Comparison of ENCODE assay signal across 26 cellular contexts in the genomic region with DNA sequence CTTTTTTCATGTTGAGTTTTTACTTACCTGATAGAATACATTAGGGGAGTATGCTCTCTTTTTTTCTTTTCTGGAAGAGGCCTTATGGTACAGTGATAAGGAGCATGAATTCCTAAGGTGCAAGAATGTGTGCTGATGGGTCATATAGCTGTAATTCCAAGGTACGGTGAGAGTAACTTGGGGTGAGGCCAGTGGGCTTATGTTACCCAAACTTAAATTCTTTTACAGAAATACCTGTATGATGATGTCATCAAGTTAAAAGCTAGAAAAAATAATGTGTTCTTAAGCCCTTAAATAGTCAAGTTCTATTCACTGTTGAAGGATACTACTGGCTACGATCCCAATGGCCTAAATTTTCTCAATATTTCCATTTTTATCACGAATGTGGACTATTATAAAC.
"Had no signal": no experiment of that assay in that cellular context is flagged by ENCODE, and none has a peak within 500 bp of the region (broad histone marks: within the 10 kb centered on the region; RNA-seq: fewer than 3 reads in every experiment).

No MANE protein-coding gene starts in this region.

- H3K4me2 ChIP-seq: smooth muscle cell had no signal

- H3K4me1 ChIP-seq: breast epithelium, colonic mucosa, esophagus squamous epithelium, heart right ventricle, lower lobe of right lung, testis, uterus had no signal

- H3K27me3 ChIP-seq: breast epithelium, colonic mucosa, esophagus squamous epithelium, heart right ventricle, ovary, testis, uterus had no signal

- ATAC-seq: activated CD8-positive, alpha-beta T cell treated with anti-CD3 and anti-CD28 coated beads, Interleukin-2, amount 10 ng/mL, durations not matched to agents 7 days and 5 days; heart right ventricle; lower lobe of right lung; natural killer cell; sciatic nerve; stimulated activated naive B cell treated with anti-CD40 and anti-IgM and Interleukin-4, amounts not matched to agents 10 μg/mL and 1 μg/mL and 100 μg/mL, for 72 hours; T-cell had no signal

- H3K4me3 ChIP-seq: breast epithelium, colonic mucosa, esophagus squamous epithelium, heart right ventricle, lower lobe of right lung, ovary, smooth muscle cell, testis, uterus had no signal

- H3K36me3 ChIP-seq: breast epithelium, colonic mucosa, esophagus squamous epithelium, heart right ventricle, lower lobe of right lung, ovary, uterus, WERI-Rb-1 had no signal

- H3K9me3 ChIP-seq: breast epithelium, colonic mucosa, esophagus squamous epithelium, heart right ventricle, lower lobe of right lung, ovary, testis, uterus had no signal

- H3K27ac ChIP-seq: breast epithelium, colonic mucosa, esophagus squamous epithelium, heart right ventricle, lower lobe of right lung, ovary, testis, uterus, WERI-Rb-1 had no signal

- FAIRE-seq: keratinocyte, TTC549 had no signal

- DNase-seq: activated CD4-positive, alpha-beta T cell treated with anti-CD3 and anti-CD28 coated beads for 1 hour; activated CD4-positive, alpha-beta T cell treated with anti-CD3 and anti-CD28 coated beads, Interleukin-2, amount 50 U/mL, for 1 hour; activated CD8-positive, alpha-beta T cell treated with anti-CD3 and anti-CD28 coated beads, Interleukin-2, amount 10 ng/mL, durations not matched to agents 7 days and 5 days; activated gamma-delta T cell treated with Interleukin-2 at 50 U/mL for 16 hours; aorta; colonic mucosa; endodermal cell; esophagus squamous epithelium; heart right ventricle; lower lobe of right lung; natural killer cell; ovary; stimulated activated CD4-positive, alpha-beta T cell treated with anti-CD3 and anti-CD28 coated beads, Interleukin-15, amount 100 ng/mL, for 24 hours; stimulated activated CD4-positive, alpha-beta T cell treated with anti-CD3 and anti-CD28 coated beads, Interleukin-2, amount 100 ng/mL, for 48 hours; stimulated activated CD8-positive, alpha-beta memory T cell treated with anti-CD3 and anti-CD28 coated beads, Interleukin-4, amount 100 ng/mL, for 48 hours; stimulated activated naive B cell treated with anti-CD40 and anti-IgM and Interleukin-4, amounts not matched to agents 10 μg/mL and 1 μg/mL and 100 μg/mL, for 72 hours; T-cell; testis; trophoblast cell; uterus; WERI-Rb-1 had no signal
